Comparison of ENCODE assay signal across 9 cellular contexts in genomic region chr4:74543247-74543670, GRCh38.
DNase-seq lines count a peak whose midpoint lies in the region; ATAC-seq and TF ChIP-seq lines count a peak whose summit lies in the region.
"Had no signal": no experiment of that assay in that cellular context is flagged by ENCODE, and none has a peak within 500 bp of the region (broad histone marks: within the 10 kb centered on the region; RNA-seq: fewer than 3 reads in every experiment).

No MANE protein-coding gene starts in this region.

- no peak for TF ChIP-seq CTCF in mammary epithelial cell (conservative IDR thresholded peaks at IDR 0.05 in 1 of 2, IDR thresholded peaks at IDR 0.05 in 1 of 2; ENCODE audit: extremely low read depth in 1 of 2, insufficient read depth in 1 of 2, low read depth in 1 of 2, low read length in 2 of 2)
- TF ChIP-seq CTCF in breast epithelium (IDR thresholded peaks at IDR 0.05) = no peak

- peaks cover 67% of the 10 kb centered on the region for H3K4me1 ChIP-seq in mammary epithelial cell (ENCODE audit: insufficient read depth, low read length)
- no peaks in the 10 kb centered on the region for H3K4me1 ChIP-seq in breast epithelium

- H3K27me3 ChIP-seq in mammary epithelial cell (ENCODE audit: insufficient read depth, low read length) (no peaks in the 10 kb centered on the region), breast epithelium (no peaks in the 10 kb centered on the region)
- H3K27me3 ChIP-seq: adrenal gland had no signal

- no peaks in the 10 kb centered on the region for H3K79me2 ChIP-seq in mammary epithelial cell (ENCODE audit: insufficient read depth, low read length)

- peak; percentile 91 for ATAC-seq in HG03064 (IDR thresholded peaks at IDR 0.05; ENCODE audit: low read depth, unreplicated experiment)

- no peaks in the 10 kb centered on the region for H4K20me1 ChIP-seq in mammary epithelial cell (ENCODE audit: insufficient read depth, low read length)

- intact Hi-C loops in mammary epithelial cell (cut with micrococcal nuclease) (no loop called here), breast epithelium (cut with DNase I; ENCODE audit: low total_unique reads) (no loop called here)

- dilution Hi-C loops in mammary epithelial cell (cut with HindIII; ENCODE audit: low sequenced_read_pairs) = loop anchor here (25.0 kb wide), 1 partner anchor 156 kb away; no protein-coding TSS in a partner anchor

- no TSS peak for BruUV-seq in mammary epithelial cell (replicated peaks; lab: Mats Ljungman, UMichigan)

- CTCF ChIA-PET in mammary epithelial cell (lab: Charles Lee; ENCODE audit: low non-redundant PET) = no interaction called here

- H3K4me3 ChIP-seq in mammary epithelial cell (replicated peaks in 1 of 3; ENCODE audit: insufficient read depth in 1 of 3, low read depth in 2 of 3, low read length in 3 of 3) (no peak overlapping the region), breast epithelium (no peak overlapping the region)
- H3K4me3 ChIP-seq: adrenal gland had no signal

- no peaks in the 10 kb centered on the region for H3K9me3 ChIP-seq in mammary epithelial cell (replicated peaks; ENCODE audit: insufficient read depth, low read length)
- H3K9me3 ChIP-seq in breast epithelium = no peaks in the 10 kb centered on the region
- H3K9me3 ChIP-seq: adrenal gland had no signal

- DNase-seq in mammary epithelial cell = no peak
- DNase-seq in breast epithelium (ENCODE audit: low spot score in 2 of 2) = no peak
- peak; percentile 88 for DNase-seq in SW480 (ENCODE audit: low spot score)
- DNase-seq in DMS153 treated with DMSO at 0.1 percent for 48 hours (lab: John Stamatoyannopoulos, UW; ENCODE audit: unreplicated experiment) = no peak
- DNase-seq in RPMI8226 = no peak
- DNase-seq in NCI-H446 treated with DMSO at 0.1 percent for 48 hours (lab: John Stamatoyannopoulos, UW) = no peak
- no peak for DNase-seq in stimulated activated CD4-positive, alpha-beta T cell treated with anti-CD3 and anti-CD28 coated beads, Interleukin-4, amount 100 ng/mL, for 4 hours
- DNase-seq: adrenal gland had no signal

- in situ Hi-C loops in mammary epithelial cell (cut with MboI; ENCODE audit: low sequenced_read_pairs in 2 of 2) = no loop called here

- H2AFZ ChIP-seq in mammary epithelial cell (ENCODE audit: low read depth, low read length) = peak overlapping the region; percentile 19

- TF ChIP-seq POLR2A in breast epithelium (IDR thresholded peaks at IDR 0.05) = no peak

- H3K9ac ChIP-seq in mammary epithelial cell (ENCODE audit: insufficient read depth, low read length) = no peak overlapping the region

- H3K36me3 ChIP-seq in mammary epithelial cell (ENCODE audit: insufficient read depth, low read length) (no peaks in the 10 kb centered on the region), breast epithelium (no peaks in the 10 kb centered on the region)
- H3K36me3 ChIP-seq: adrenal gland had no signal

- no peak overlapping the region for H3K4me2 ChIP-seq in mammary epithelial cell (ENCODE audit: insufficient read depth, low read depth, low read length)

- H3K27ac ChIP-seq in mammary epithelial cell (ENCODE audit: insufficient read depth, low read depth, low read length) (peak overlapping the region; percentile 3), breast epithelium (no peak overlapping the region)
- H3K27ac ChIP-seq: adrenal gland had no signal

- 41% methylated on average over 3 of the region's 3 CpGs for WGBS in mammary epithelial cell (ENCODE audit: low coverage, missing lambda C conversion rate)
